ENCODE assay signal across 8 cellular contexts in the genomic region with DNA sequence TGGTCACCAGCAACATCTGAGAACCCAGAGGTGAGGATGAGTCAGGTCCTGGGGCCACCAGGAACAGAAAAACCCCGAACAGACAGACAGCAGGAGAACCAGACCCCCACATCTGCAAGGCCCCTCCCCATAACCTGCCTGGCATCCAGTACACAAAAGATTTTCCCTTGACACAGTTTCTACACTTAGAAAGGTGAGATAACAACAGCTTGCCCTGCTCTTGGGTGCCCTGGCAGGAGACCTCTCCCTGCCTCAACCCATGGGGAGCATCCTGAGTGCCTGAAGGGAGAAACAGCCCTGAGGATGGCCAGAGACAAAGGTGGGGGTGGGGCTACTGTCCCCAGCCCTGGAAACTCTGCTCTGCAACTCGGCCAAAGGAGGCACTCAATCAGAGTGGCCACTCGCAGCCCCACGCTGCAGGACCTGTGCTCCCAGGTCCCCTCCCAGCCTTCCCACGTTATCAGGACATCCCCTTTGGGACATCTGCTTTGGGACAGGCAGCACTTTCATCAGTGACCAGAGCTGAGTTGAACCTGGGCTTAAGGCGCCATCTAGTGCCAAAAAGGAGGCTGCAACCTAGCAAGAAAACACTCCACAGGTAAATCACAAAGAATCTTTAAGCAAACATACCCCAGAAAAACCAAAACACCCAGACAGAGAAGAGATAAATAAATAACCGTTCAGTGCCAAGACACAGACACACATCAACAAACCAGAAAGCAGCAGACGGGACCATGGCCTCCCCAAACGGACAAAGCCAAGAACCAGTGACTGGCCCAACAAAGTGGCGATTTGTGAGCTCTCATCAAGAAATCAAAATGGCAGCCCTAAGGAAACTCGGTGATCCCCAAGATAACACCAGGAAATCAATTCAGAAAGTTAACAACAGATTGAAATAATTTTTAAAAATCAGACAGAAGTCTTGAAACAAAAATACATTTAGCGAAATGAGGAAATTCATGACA.
DNase-seq lines count a peak whose midpoint lies in the region; ATAC-seq and TF ChIP-seq lines count a peak whose summit lies in the region.

No MANE protein-coding gene starts in this region.

- intact Hi-C loops in cardiac septum (cut with DNase I) = no loop called here
- intact Hi-C loops in left cardiac atrium (cut with DNase I) = no loop called here

- DNase-seq in cardiac septum (ENCODE audit: low spot score) (peak; percentile 56), left cardiac atrium (no peak), NCI-H69 (lab: John Stamatoyannopoulos, UW) (peak; percentile 67), dermis blood vessel endothelial cell (peak; percentile 49), upper lobe of left lung (peak; percentile 19 to 27), 8988T (no peak), ureter (ENCODE audit: low spot score) (no peak)

- TF ChIP-seq EP300 in upper lobe of left lung (IDR thresholded peaks at IDR 0.05) = no peak

- H3K36me3 ChIP-seq in upper lobe of left lung = no peaks in the 10 kb centered on the region

- H3K27ac ChIP-seq in upper lobe of left lung = no peak overlapping the region

- no peak for TF ChIP-seq POLR2A in upper lobe of left lung (IDR thresholded peaks at IDR 0.05)

- 53 to 55% methylated on average over 9 to 12 of the region's 12 CpGs for WGBS in upper lobe of left lung, 2 donors

- ATAC-seq in left cardiac atrium (no peak), upper lobe of left lung (ENCODE audit: low FRiP score in 2 of 2) (no peak), HG02884 (IDR thresholded peaks at IDR 0.05; ENCODE audit: unreplicated experiment) (no peak)

- H3K9me3 ChIP-seq in upper lobe of left lung = peaks cover 0 to 9% (median 6%) of the 10 kb centered on the region in 4 donors

- no peaks in the 10 kb centered on the region for H3K27me3 ChIP-seq in upper lobe of left lung

- no peak overlapping the region for H3K4me3 ChIP-seq in upper lobe of left lung

- TF ChIP-seq CTCF in upper lobe of left lung (IDR thresholded peaks at IDR 0.05) = peak in 3 of 6 experiments; percentile 10 to 36 (median 22)

- H3K4me1 ChIP-seq in upper lobe of left lung = no peaks in the 10 kb centered on the region

Comparison
In these comparisons a context has a peak if more than half of its experiments do, and no peak if none do; other contexts are left out.
1. DNase-seq: peak in cardiac septum (single experiment), NCI-H69 (single experiment), dermis blood vessel endothelial cell (single experiment) and upper lobe of left lung (2 of 2); none in left cardiac atrium (single experiment), 8988T (single experiment) and ureter (single experiment).